In genomic region chr7:100836812-100837098, GRCh38 we compare ENCODE assay signal across 1 cellular context.
TF ChIP-seq lines count a peak whose summit lies in the region.

No MANE protein-coding gene starts in this region.

TF ChIP-seq in IMR-90, 13 proteins besides CTCF, POLR2A, EP300 and RAD21:
- TF ChIP-seq ELK1 (IDR thresholded peaks at IDR 0.05; ENCODE audit: borderline replicate concordance, low read depth, low read length) (no peak), USF2 (IDR thresholded peaks at IDR 0.05; ENCODE audit: low read depth, low read length) (no peak), FOS (IDR thresholded peaks at IDR 0.05; ENCODE audit: low read depth, low read length) (no peak), NFE2L2 (IDR thresholded peaks at IDR 0.05; ENCODE audit: low read depth, low read length) (no peak), SMC3 (IDR thresholded peaks at IDR 0.05; ENCODE audit: low read depth, low read length) (no peak), CHD1 (IDR thresholded peaks at IDR 0.05; ENCODE audit: low read depth, low read length) (no peak), RCOR1 (IDR thresholded peaks at IDR 0.05; ENCODE audit: insufficient replicate concordance, low read length) (no peak), CEBPB (IDR thresholded peaks at IDR 0.05; ENCODE audit: low read depth, low read length) (no peak), MAZ (IDR thresholded peaks at IDR 0.05; ENCODE audit: borderline replicate concordance, low read depth, low read length) (no peak), RFX5 (IDR thresholded peaks at IDR 0.05; ENCODE audit: low read depth, low read length) (no peak), BHLHE40 (IDR thresholded peaks at IDR 0.05; ENCODE audit: low read depth, low read length) (no peak), MXI1 (IDR thresholded peaks at IDR 0.05; ENCODE audit: borderline replicate concordance, low read depth, low read length) (no peak), MAFK (IDR thresholded peaks at IDR 0.05; ENCODE audit: low read depth, low read length) (no peak)
